In the genomic region with DNA sequence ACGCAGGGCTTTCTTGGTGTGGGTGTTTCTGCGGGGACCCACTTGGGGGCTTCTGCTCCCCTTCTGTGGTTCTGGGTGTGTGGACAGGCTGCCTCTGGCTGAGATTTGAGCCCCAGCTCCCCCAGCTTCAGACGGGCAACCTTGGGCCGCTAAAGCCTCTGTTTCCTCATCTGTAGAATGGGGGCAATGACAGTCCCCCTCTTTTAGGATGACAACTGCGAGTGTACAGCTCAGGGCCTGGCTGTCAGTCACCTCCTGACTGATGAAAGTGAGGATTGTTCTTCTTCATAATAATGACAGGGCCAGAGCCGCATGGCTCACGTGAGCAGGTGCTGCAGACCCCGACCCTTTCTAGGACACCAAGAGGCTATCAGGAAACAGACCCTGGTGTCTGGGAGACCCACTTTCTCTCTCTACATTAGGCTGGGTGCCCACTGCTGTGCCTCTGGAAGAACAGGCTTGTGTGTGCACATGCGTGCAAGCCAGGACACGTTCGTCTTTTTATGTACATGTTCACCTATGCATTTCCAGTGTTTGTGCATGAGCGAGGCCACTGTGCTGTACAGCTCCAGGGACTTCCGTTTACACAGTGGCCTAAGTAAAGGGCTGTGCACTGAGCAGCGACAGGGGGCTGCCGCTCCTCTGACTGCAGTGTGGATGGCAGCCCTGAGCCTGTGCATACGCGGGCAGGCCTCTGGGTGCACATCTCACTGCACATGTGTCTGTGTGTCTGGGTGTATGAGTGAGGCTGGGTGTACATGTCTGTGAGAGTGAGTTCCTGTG, we compare ENCODE assay signal across 20 cellular contexts. TPM values are rescaled to one million over a fixed set of nuclear protein-coding genes. Genes with fewer than 3 reads are reported as not detected.
DNase-seq lines count a peak whose midpoint lies in the region; ATAC-seq and TF ChIP-seq lines count a peak whose summit lies in the region.
"Had no signal": no experiment of that assay in that cellular context is flagged by ENCODE, and none has a peak within 500 bp of the region (broad histone marks: within the 10 kb centered on the region; RNA-seq: fewer than 3 reads in every experiment).

No MANE protein-coding gene starts in this region.

- no peak overlapping the region for H3K4me3 Mint-ChIP-seq in activated CD4-positive, alpha-beta T cell treated with anti-CD3 and anti-CD28 coated beads, Interleukin-2, amount 10 ng/mL, durations not matched to agents 7 days and 5 days
- no peak overlapping the region for H3K4me3 Mint-ChIP-seq in activated naive CD8-positive, alpha-beta T cell treated with anti-CD3 and anti-CD28 coated beads, Interleukin-2, amount 50 U/mL, for 24 hours
- H3K4me3 Mint-ChIP-seq: B cell; CD4-positive, alpha-beta T cell; IgD-negative memory B cell had no signal

- POLR2A ChIA-PET in activated CD4-positive, alpha-beta T cell treated with anti-CD3 and anti-CD28 coated beads, Interleukin-2, amount 10 ng/mL, durations not matched to agents 7 days and 5 days (lab: Charles Lee): no interaction called here

- no peaks in the 10 kb centered on the region for H3F3A ChIP-seq in smooth muscle cell (ENCODE audit: low read depth)

- no peaks in the 10 kb centered on the region for H3K27me3 Mint-ChIP-seq in activated CD4-positive, alpha-beta T cell treated with anti-CD3 and anti-CD28 coated beads, Interleukin-2, amount 10 ng/mL, durations not matched to agents 7 days and 5 days
- H3K27me3 Mint-ChIP-seq in activated naive CD8-positive, alpha-beta T cell treated with anti-CD3 and anti-CD28 coated beads, Interleukin-2, amount 50 U/mL, for 24 hours: no peaks in the 10 kb centered on the region
- H3K27me3 Mint-ChIP-seq: B cell; CD4-positive, alpha-beta T cell had no signal

- H2BK12ac ChIP-seq in trophoblast cell (ENCODE audit: low read length): peak overlapping the region; percentile 20

- H4K91ac ChIP-seq in trophoblast cell (ENCODE audit: low read depth, low read length): no peak overlapping the region

- no peak overlapping the region for H3K23ac ChIP-seq in trophoblast cell (ENCODE audit: low read length)

- H2BK120ac ChIP-seq in trophoblast cell (ENCODE audit: insufficient read depth, low read length, poor library complexity): no peak overlapping the region

- H4K8ac ChIP-seq in trophoblast cell (ENCODE audit: low read depth, low read length): no peak overlapping the region

- H3K4me1 Mint-ChIP-seq in activated CD4-positive, alpha-beta T cell treated with anti-CD3 and anti-CD28 coated beads, Interleukin-2, amount 10 ng/mL, durations not matched to agents 7 days and 5 days: peaks cover 35% of the 10 kb centered on the region
- H3K4me1 Mint-ChIP-seq in activated naive CD8-positive, alpha-beta T cell treated with anti-CD3 and anti-CD28 coated beads, Interleukin-2, amount 50 U/mL, for 24 hours: peaks cover 34% of the 10 kb centered on the region

- no peaks in the 10 kb centered on the region for H3K9me3 Mint-ChIP-seq in activated CD4-positive, alpha-beta T cell treated with anti-CD3 and anti-CD28 coated beads, Interleukin-2, amount 10 ng/mL, durations not matched to agents 7 days and 5 days
- H3K9me3 Mint-ChIP-seq in activated naive CD8-positive, alpha-beta T cell treated with anti-CD3 and anti-CD28 coated beads, Interleukin-2, amount 50 U/mL, for 24 hours: no peaks in the 10 kb centered on the region
- H3K9me3 Mint-ChIP-seq: CD4-positive, alpha-beta T cell had no signal

- no peak overlapping the region for H4K12ac ChIP-seq in trophoblast cell (ENCODE audit: low read depth, low read length)

- no CpG with 5 or more reads among the region's 17 CpGs for WGBS in trophoblast cell (ENCODE audit: extremely low coverage, insufficient coverage, insufficient read length)
- WGBS in smooth muscle cell (ENCODE audit: low lambda C conversion rate): 88% methylated on average over 17 of the region's 17 CpGs

- H3K79me2 ChIP-seq in trophoblast cell (ENCODE audit: control insufficient read depth, insufficient read depth, low read length, poor library complexity): peaks cover 2% of the 10 kb centered on the region
- no peaks in the 10 kb centered on the region for H3K79me2 ChIP-seq in smooth muscle cell (ENCODE audit: low read depth)

- H2AFZ ChIP-seq in trophoblast cell (ENCODE audit: insufficient read depth, low read length, poor library complexity): no peak overlapping the region
- H2AFZ ChIP-seq in smooth muscle cell (ENCODE audit: low read depth): no peak overlapping the region

- H3K27me3 ChIP-seq in trophoblast cell (ENCODE audit: insufficient read depth, low read length): no peaks in the 10 kb centered on the region
- no peaks in the 10 kb centered on the region for H3K27me3 ChIP-seq in smooth muscle cell (ENCODE audit: low read depth)

- no peaks in the 10 kb centered on the region for H3K36me3 Mint-ChIP-seq in activated CD4-positive, alpha-beta T cell treated with anti-CD3 and anti-CD28 coated beads, Interleukin-2, amount 10 ng/mL, durations not matched to agents 7 days and 5 days (ENCODE audit: low read depth)
- H3K36me3 Mint-ChIP-seq in activated naive CD8-positive, alpha-beta T cell treated with anti-CD3 and anti-CD28 coated beads, Interleukin-2, amount 50 U/mL, for 24 hours (ENCODE audit: low read depth): peaks cover 3% of the 10 kb centered on the region

- H3K27ac ChIP-seq in trophoblast cell (ENCODE audit: low read depth, low read length) (no peak overlapping the region), smooth muscle cell (ENCODE audit: low read depth) (no peak overlapping the region)
- H3K27ac ChIP-seq: RWPE1 had no signal

- peak overlapping the region; percentile 16 for H3K14ac ChIP-seq in trophoblast cell (ENCODE audit: low read length)

- H3K9ac ChIP-seq in trophoblast cell (ENCODE audit: low read length) (no peak overlapping the region), smooth muscle cell (ENCODE audit: low read depth) (no peak overlapping the region)

- CTCF ChIA-PET in activated CD4-positive, alpha-beta T cell treated with anti-CD3 and anti-CD28 coated beads, Interleukin-2, amount 10 ng/mL, durations not matched to agents 7 days and 5 days (lab: Charles Lee): no interaction called here

- H4K20me1 ChIP-seq in smooth muscle cell (ENCODE audit: low read depth): no peaks in the 10 kb centered on the region

- peaks cover 9% of the 10 kb centered on the region for H3K79me1 ChIP-seq in trophoblast cell (ENCODE audit: low read length)

- peak overlapping the region; percentile 51 for H2AK5ac ChIP-seq in trophoblast cell (ENCODE audit: low read length)

- ATAC-seq in activated naive CD8-positive, alpha-beta T cell treated with anti-CD3 and anti-CD28 coated beads, Interleukin-2, amount 50 U/mL, for 24 hours: no peak
- ATAC-seq: PC-3, SK-N-SH treated with all-trans-retinoic acid at 6 μM for 48 hours had no signal

- peaks cover 4 to 10% of the 10 kb centered on the region in 2 experiments for H3K4me1 ChIP-seq in trophoblast cell (ENCODE audit: control insufficient read depth in 1 of 2, insufficient read depth in 2 of 2, low read length in 2 of 2)
- no peaks in the 10 kb centered on the region for H3K4me1 ChIP-seq in smooth muscle cell (ENCODE audit: low read depth)

- H3K4me2 ChIP-seq in trophoblast cell (ENCODE audit: low read length): no peak overlapping the region
- no peak overlapping the region for H3K4me2 ChIP-seq in smooth muscle cell

- H3K36me3 ChIP-seq in trophoblast cell (ENCODE audit: control insufficient read depth in 1 of 2, insufficient read depth in 2 of 2, low read length in 2 of 2) (no peaks in the 10 kb centered on the region), smooth muscle cell (ENCODE audit: low read depth) (no peaks in the 10 kb centered on the region)

- peak overlapping the region; percentile 21 for H3K18ac ChIP-seq in trophoblast cell (ENCODE audit: low read length)

- H2BK5ac ChIP-seq in trophoblast cell (ENCODE audit: low read depth, low read length, poor library complexity): no peak overlapping the region

- no peak for TF ChIP-seq CTCF in smooth muscle cell (IDR thresholded peaks at IDR 0.05; ENCODE audit: borderline replicate concordance, insufficient read depth, poor library complexity, severe bottlenecking)

- DNase-seq in activated CD4-positive, alpha-beta T cell treated with anti-CD3 and anti-CD28 coated beads, Interleukin-2, amount 10 ng/mL, durations not matched to agents 7 days and 5 days: no peak
- no peak for DNase-seq in activated CD4-positive, alpha-beta T cell treated with anti-CD3 and anti-CD28 coated beads for 4 hours
- DNase-seq in Jurkat, Clone E6-1 (ENCODE audit: low read depth, low spot score): peak; percentile 11
- DNase-seq in activated naive CD8-positive, alpha-beta T cell treated with anti-CD3 and anti-CD28 coated beads, Interleukin-2, amount 50 U/mL, for 24 hours: no peak
- DNase-seq in trophoblast cell: no peak
- DNase-seq in smooth muscle cell (lab: John Stamatoyannopoulos, UW; ENCODE audit: unreplicated experiment): no peak
- DNase-seq in GM03348 (ENCODE audit: low spot score): no peak
- DNase-seq: CD4-positive, alpha-beta T cell; DMS153; EL; NCI-H1694 treated with DMSO at 0.1 percent for 48 hours; NCI-H510A; NCI-H748 treated with DMSO at 0.1 percent for 48 hours; NK-92 treated with Interleukin-12 subunit alpha and Interleukin-12 subunit beta, amount 100 ng/mL, for 24 hours; PC-3; SIG-M5 had no signal

- H3K9me3 ChIP-seq in trophoblast cell (ENCODE audit: insufficient read depth, low read depth, low read length): no peaks in the 10 kb centered on the region
- no peaks in the 10 kb centered on the region for H3K9me3 ChIP-seq in smooth muscle cell (replicated peaks; ENCODE audit: low read depth)

- H3K4ac ChIP-seq in trophoblast cell (ENCODE audit: low read depth, low read length): no peak overlapping the region

- no peak overlapping the region for H3K4me3 ChIP-seq in Jurkat, Clone E6-1 (ENCODE audit: low read length)
- H3K4me3 ChIP-seq in trophoblast cell (ENCODE audit: low read depth, low read length): no peak overlapping the region
- H3K4me3 ChIP-seq in smooth muscle cell: no peak overlapping the region

- H3K27ac Mint-ChIP-seq in activated CD4-positive, alpha-beta T cell treated with anti-CD3 and anti-CD28 coated beads, Interleukin-2, amount 10 ng/mL, durations not matched to agents 7 days and 5 days: peak overlapping the region; percentile 42
- peak overlapping the region; percentile 9 for H3K27ac Mint-ChIP-seq in activated naive CD8-positive, alpha-beta T cell treated with anti-CD3 and anti-CD28 coated beads, Interleukin-2, amount 50 U/mL, for 24 hours
- H3K27ac Mint-ChIP-seq: B cell; CD4-positive, alpha-beta T cell; IgD-negative memory B cell had no signal

RNA-seq across cellular contexts. Expression of gene SPNS3, which starts 4.6 kb away (rescaled TPM):
- total RNA-seq in activated CD4-positive, alpha-beta T cell treated with anti-CD3 and anti-CD28 coated beads, Interleukin-2, amount 10 ng/mL, durations not matched to agents 7 days and 5 days: 1 to 10 TPM; 6.5 to 8.0 TPM
- 12.5 TPM for polyA plus RNA-seq in Jurkat, Clone E6-1 (2012; ENCODE audit: insufficient read depth, insufficient read length)
- 2.2 TPM in 2 replicates for polyA plus RNA-seq in trophoblast cell (2013)
- total RNA-seq in smooth muscle cell: 0.09 TPM in 1 of 2 replicates, not detected in the other
- polyA plus RNA-seq in smooth muscle cell: 1.1 TPM in 1 of 2 replicates, not detected in the other
